Comparison of ENCODE assay signal across 10 cellular contexts in the genomic region with DNA sequence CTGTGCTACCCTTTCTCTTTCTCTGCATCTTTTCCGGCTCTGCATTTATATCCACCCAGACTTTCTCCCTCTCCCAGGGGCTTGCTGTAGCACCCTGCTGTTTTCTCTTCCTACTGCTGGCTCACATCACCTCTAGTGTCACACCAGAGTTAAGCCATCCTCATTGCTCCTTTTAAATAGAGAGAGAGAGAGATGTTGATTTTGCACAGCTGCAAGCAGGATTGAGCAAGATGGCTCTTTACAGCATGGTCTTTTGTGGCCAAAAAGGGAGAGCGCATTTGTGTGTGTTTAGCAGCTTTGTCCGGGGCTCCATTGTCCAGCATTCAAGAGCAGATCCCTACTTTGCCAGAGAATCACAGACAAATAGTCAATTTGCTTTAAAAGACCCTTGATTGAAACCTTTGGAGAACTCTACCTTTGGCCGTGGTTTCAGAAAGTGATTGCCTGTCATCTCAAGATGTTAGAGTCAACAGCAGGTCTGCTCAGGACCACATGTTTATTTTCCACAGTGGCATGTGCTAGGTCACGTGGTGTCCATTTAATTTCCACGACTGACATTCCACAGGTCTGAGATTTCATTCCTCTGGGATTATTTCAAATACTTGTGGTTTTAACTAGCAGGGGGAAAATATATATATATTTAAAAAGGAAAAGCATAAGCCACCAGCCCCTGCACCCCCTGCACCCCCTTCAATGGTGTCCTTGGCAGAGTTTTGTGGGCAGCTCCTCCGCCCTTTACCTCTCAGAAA.
DNase-seq lines count a peak whose midpoint lies in the region; ATAC-seq and TF ChIP-seq lines count a peak whose summit lies in the region.
"Had no signal": no experiment of that assay in that cellular context is flagged by ENCODE, and none has a peak within 500 bp of the region (broad histone marks: within the 10 kb centered on the region; RNA-seq: fewer than 3 reads in every experiment).

No MANE protein-coding gene starts in this region.

- H3K27ac Mint-ChIP-seq in neural progenitor cell = no peak overlapping the region

- no peak overlapping the region for H3K9ac ChIP-seq in neural progenitor cell

- no peak overlapping the region for H3K4me3 Mint-ChIP-seq in neural progenitor cell

- peaks cover 7% of the 10 kb centered on the region for H3K4me1 ChIP-seq in neural progenitor cell

- ATAC-seq in HG03135 (IDR thresholded peaks at IDR 0.05; ENCODE audit: unreplicated experiment) (no peak), GM21526 (IDR thresholded peaks at IDR 0.05; ENCODE audit: low FRiP score, unreplicated experiment) (no peak)

- H3K27me3 Mint-ChIP-seq in neural progenitor cell (ENCODE audit: insufficient read depth, low read depth) = no peaks in the 10 kb centered on the region

- no peaks in the 10 kb centered on the region for H3K79me2 ChIP-seq in neural progenitor cell (ENCODE audit: low read depth)

- H3K36me3 ChIP-seq in neural progenitor cell = no peaks in the 10 kb centered on the region

- peak overlapping the region; percentile 32 for H3K27ac ChIP-seq in neural progenitor cell

- DNase-seq in DMS153 (lab: John Stamatoyannopoulos, UW) = peak; percentile 48
- DNase-seq in RPMI7951 (ENCODE audit: low read depth) = peak; percentile 87
- DNase-seq in fibroblast of pulmonary artery (ENCODE audit: low read depth) = peak; percentile 79
- peak; percentile 38 for DNase-seq in neural progenitor cell (ENCODE audit: low spot score)
- DNase-seq in AML-193 (lab: John Stamatoyannopoulos, UW) = no peak
- DNase-seq in UCSD-AML1 (lab: John Stamatoyannopoulos, UW; ENCODE audit: unreplicated experiment) = no peak
- DNase-seq: erythroblast, OCI-M1 had no signal

- H3K4me1 Mint-ChIP-seq in neural progenitor cell = peaks cover 3% of the 10 kb centered on the region

- peak overlapping the region; percentile 39 for H3K4me2 ChIP-seq in neural progenitor cell

- H3K9me3 ChIP-seq in neural progenitor cell (ENCODE audit: low read depth) = no peaks in the 10 kb centered on the region

- TF ChIP-seq CTCF in fibroblast of pulmonary artery (IDR thresholded peaks at IDR 0.05; ENCODE audit: low read length, missing control alignments) (no peak), neural progenitor cell (IDR thresholded peaks at IDR 0.05) (no peak)

- H3K27me3 ChIP-seq in neural progenitor cell = no peaks in the 10 kb centered on the region

- H4K20me1 ChIP-seq in neural progenitor cell (ENCODE audit: low read depth) = no peaks in the 10 kb centered on the region

- H2AFZ ChIP-seq in neural progenitor cell (replicated peaks) = no peak overlapping the region

- no peaks in the 10 kb centered on the region for H3F3A ChIP-seq in neural progenitor cell (ENCODE audit: low read depth)

- no peaks in the 10 kb centered on the region for H3K36me3 Mint-ChIP-seq in neural progenitor cell

- H3K4me3 ChIP-seq in fibroblast of pulmonary artery (replicated peaks; ENCODE audit: low read depth, low read length) (no peak overlapping the region), neural progenitor cell (no peak overlapping the region)

- no peaks in the 10 kb centered on the region for H3K9me3 Mint-ChIP-seq in neural progenitor cell

Comparison
In these comparisons a context has a peak if more than half of its experiments do, and no peak if none do; other contexts are left out.
1. DNase-seq: peak in DMS153 (single experiment), RPMI7951 (single experiment), fibroblast of pulmonary artery (single experiment) and neural progenitor cell (single experiment); none in AML-193 (0 of 2) and UCSD-AML1 (single experiment).